In the genomic region with DNA sequence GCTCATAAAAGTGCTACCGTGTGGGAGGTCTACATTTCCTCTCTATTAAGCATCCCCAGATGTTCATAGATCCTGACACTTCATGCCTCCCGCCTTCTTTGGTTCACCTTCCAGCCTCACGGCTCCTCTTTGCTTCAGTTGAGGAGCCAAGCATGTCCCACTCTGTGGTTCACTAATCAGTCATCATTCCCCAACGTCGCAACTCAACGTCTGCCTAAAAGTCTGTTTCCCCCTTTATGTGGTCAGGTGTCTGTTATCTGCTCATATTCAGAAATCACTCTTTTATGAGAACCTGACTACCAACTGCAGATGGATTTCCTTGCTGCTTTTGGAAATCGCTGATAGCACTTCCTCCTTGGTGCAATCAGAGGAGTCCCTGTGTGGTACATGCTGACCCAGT, we compare ENCODE assay signal across 23 cellular contexts.
DNase-seq lines count a peak whose midpoint lies in the region; ATAC-seq, FAIRE-seq and TF ChIP-seq lines count a peak whose summit lies in the region.
"Had no signal": no experiment of that assay in that cellular context is flagged by ENCODE, and none has a peak within 500 bp of the region (broad histone marks: within the 10 kb centered on the region; RNA-seq: fewer than 3 reads in every experiment).

No MANE protein-coding gene starts in this region.

- DNase-seq in CMK (ENCODE audit: low read depth) (peak; percentile 18), H1 (ENCODE audit: low read depth in 1 of 2, low spot score in 2 of 2) (no peak), sciatic nerve (ENCODE audit: low spot score) (no peak), right atrium auricular region (ENCODE audit: low spot score) (no peak), Right ventricle myocardium superior (no peak), RKO (ENCODE audit: low spot score) (no peak)
- DNase-seq: CD4-positive, alpha-beta T cell; COR-L47; DMS53; Karpas-422; NCI-H1092 treated with DMSO at 0.1 percent for 48 hours; NCI-H1436 treated with DMSO at 0.1 percent for 48 hours; NCI-H187 treated with DMSO at 0.1 percent for 48 hours; NCI-H2171 treated with DMSO at 0.1 percent for 48 hours; NCI-H345; NCI-H524; NCI-H774 had no signal

- no peak overlapping the region for H2BK20ac ChIP-seq in H1 (ENCODE audit: low read length)

- H3K27ac ChIP-seq in KOPT-K1 (ENCODE audit: low read depth, low read length, poor library complexity, severe bottlenecking) = peak overlapping the region; percentile 94
- H3K27ac ChIP-seq in H1 (ENCODE audit: low read depth, low read length) = no peak overlapping the region
- no peak overlapping the region for H3K27ac ChIP-seq in right atrium auricular region

- no peaks in the 10 kb centered on the region for H4K20me1 ChIP-seq in H1 (replicated peaks in 1 of 2; ENCODE audit: control insufficient read depth in 1 of 2, insufficient read depth in 2 of 2, low read length in 2 of 2)

- H3K36me3 ChIP-seq in KOPT-K1 (ENCODE audit: insufficient read depth, low read length) = no peaks in the 10 kb centered on the region
- no peaks in the 10 kb centered on the region for H3K36me3 ChIP-seq in H1 (ENCODE audit: control insufficient read depth in 2 of 4, insufficient read depth in 4 of 4, low read length in 3 of 4)
- no peaks in the 10 kb centered on the region for H3K36me3 ChIP-seq in right atrium auricular region
- H3K36me3 ChIP-seq: HAP-1 had no signal

- peak; percentile 67 for ATAC-seq in sciatic nerve
- ATAC-seq in Right ventricle myocardium superior (ENCODE audit: poor library complexity) = no peak
- ATAC-seq: GM12878, GM23338, Right ventricle myocardium inferior had no signal

- CTCF ChIA-PET in H1 (lab: Charles Lee; ENCODE audit: partially characterized antibody) = interaction anchor here (0.7 to 2.1 kb wide), 8 partner anchors 17 to 495 kb away, joined by 3 to 8 read pairs (median 4); no protein-coding TSS in a partner anchor

- no peak for TF ChIP-seq POLR2A in H1 (IDR thresholded peaks at IDR 0.05; ENCODE audit: control extremely low read depth in 1 of 2, low read depth in 2 of 2, low read length in 2 of 2)

- no peak for TF ChIP-seq EP300 in H1 (IDR thresholded peaks at IDR 0.05; ENCODE audit: borderline replicate concordance in 1 of 2, low read depth in 2 of 2, low read length in 2 of 2)

- H4K8ac ChIP-seq in H1 (ENCODE audit: extremely low read depth, insufficient read depth, low read length) = no peak overlapping the region

- H3K9me3 ChIP-seq in KOPT-K1 (ENCODE audit: insufficient read depth, low read length, poor library complexity, severe bottlenecking) (no peaks in the 10 kb centered on the region), H1 (ENCODE audit: insufficient read depth in 2 of 2, low read depth in 1 of 2, low read length in 1 of 2) (no peaks in the 10 kb centered on the region), right atrium auricular region (no peaks in the 10 kb centered on the region)
- H3K9me3 ChIP-seq: HAP-1 had no signal

- no peak for TF ChIP-seq CTCF in H1 (IDR thresholded peaks at IDR 0.05; ENCODE audit: control extremely low read depth in 1 of 3, insufficient read depth in 1 of 3, low read depth in 1 of 3, low read length in 3 of 3)
- no peak for TF ChIP-seq CTCF in right atrium auricular region (IDR thresholded peaks at IDR 0.05)

- H3K4me3 ChIP-seq in H1 (ENCODE audit: extremely low read depth in 1 of 4, insufficient read depth in 2 of 4, low read depth in 3 of 4, low read length in 4 of 4) (no peak overlapping the region), right atrium auricular region (no peak overlapping the region)
- H3K4me3 ChIP-seq: GM12878, GM23338, HAP-1 had no signal

- no peak overlapping the region for H3K4me2 ChIP-seq in H1 (ENCODE audit: insufficient read depth in 1 of 2, low read depth in 2 of 2, low read length in 2 of 2)
- H3K4me2 ChIP-seq: GM23338 had no signal

- H3K4ac ChIP-seq in H1 (replicated peaks; ENCODE audit: insufficient read length, low read depth, low read length) = no peak overlapping the region

- H3K9ac ChIP-seq in H1 (replicated peaks in 1 of 4; ENCODE audit: extremely low read depth in 1 of 4, low read depth in 3 of 4, low read length in 3 of 4) = no peak overlapping the region

- 82% methylated on average over 7 of the region's 7 CpGs; no CpG with 5 or more reads in 1 of the 2 experiments for WGBS in H1 (ENCODE audit: extremely low coverage in 1 of 2, insufficient coverage in 1 of 2, insufficient read length in 1 of 2, insufficient replicate concordance in 2 of 2, low coverage in 1 of 2, low lambda C conversion rate in 2 of 2, missing lambda C conversion rate in 1 of 2), 2 experiments

- H2AK5ac ChIP-seq in H1 (ENCODE audit: low read depth, low read length) = no peak overlapping the region

- POLR2A ChIA-PET in H1 (lab: Charles Lee; ENCODE audit: partially characterized antibody) = no interaction called here

- no peak overlapping the region for H2BK5ac ChIP-seq in H1 (ENCODE audit: low read depth, low read length)

- TF ChIP-seq RAD21 in H1 (IDR thresholded peaks at IDR 0.05 in 1 of 2, conservative IDR thresholded peaks at IDR 0.05 in 1 of 2; ENCODE audit: low read depth in 2 of 2, low read length in 2 of 2) = no peak

- intact Hi-C loops in sciatic nerve (cut with DNase I) = no loop called here
- intact Hi-C loops in Right ventricle myocardium superior (cut with DNase I) = loop anchor here (5.0 kb wide), 1 partner anchor 50 kb away; no protein-coding TSS in a partner anchor

- no peak overlapping the region for H3K14ac ChIP-seq in H1 (ENCODE audit: insufficient read length)

- no peaks in the 10 kb centered on the region for H3K79me1 ChIP-seq in H1 (ENCODE audit: low read depth, low read length)

- H3K27me3 ChIP-seq in H1 (replicated peaks in 1 of 4; ENCODE audit: control insufficient read depth in 3 of 4, extremely low read depth in 1 of 4, insufficient read depth in 3 of 4, low read length in 3 of 4) (no peaks in the 10 kb centered on the region), right atrium auricular region (no peaks in the 10 kb centered on the region)

- no peak overlapping the region for H3K18ac ChIP-seq in H1 (ENCODE audit: extremely low read depth, low read length)

- no peak overlapping the region for H2AFZ ChIP-seq in H1 (ENCODE audit: low read length)
- H2AFZ ChIP-seq: GM23338 had no signal

- peak overlapping the region; percentile 2; the same call in 1 of the 2 replicates for H2BK12ac ChIP-seq in H1 (ENCODE audit: low read depth, low read length)

- H2BK15ac ChIP-seq in H1 (ENCODE audit: low read length) = no peak overlapping the region

- H2BK120ac ChIP-seq in H1 (replicated peaks; ENCODE audit: low read depth, low read length) = no peak overlapping the region

- H3K56ac ChIP-seq in H1 (replicated peaks; ENCODE audit: insufficient read length, low read depth, low read length) = no peak overlapping the region

- H4K5ac ChIP-seq in H1 (ENCODE audit: insufficient read length, low read depth, low read length) = no peak overlapping the region

- no peak overlapping the region for H3K23ac ChIP-seq in H1 (ENCODE audit: insufficient read length)

- peaks cover 0 to 10% (median 4%) of the 10 kb centered on the region in 4 experiments; a peak in 5 of 7 replicates for H3K4me1 ChIP-seq in H1 (replicated peaks in 1 of 4; ENCODE audit: control insufficient read depth in 3 of 4, insufficient read depth in 4 of 4, low read length in 3 of 4)
- peaks cover 0 to 15% of the 10 kb centered on the region in 2 donors for H3K4me1 ChIP-seq in right atrium auricular region
- H3K4me1 ChIP-seq: HAP-1 had no signal

- no peaks in the 10 kb centered on the region for H3K79me2 ChIP-seq in H1 (ENCODE audit: control insufficient read depth in 1 of 2, insufficient read depth in 2 of 2, low read length in 2 of 2)

- H4K91ac ChIP-seq in H1 (replicated peaks; ENCODE audit: insufficient read length, low read length) = no peak overlapping the region

- no peak for FAIRE-seq in H1 (lab: Jason Lieb, UNC)
- FAIRE-seq: G401.6, GM12878 had no signal

- H3K23me2 ChIP-seq in H1 (ENCODE audit: low read depth, low read length) = no peaks in the 10 kb centered on the region

TF ChIP-seq in H1, 55 proteins besides CTCF, POLR2A, EP300 and RAD21:
- TF ChIP-seq BRCA1 (IDR thresholded peaks at IDR 0.05; ENCODE audit: low read depth, low read length) (no peak), SIX5 (IDR thresholded peaks at IDR 0.05; ENCODE audit: low read depth, low read length) (no peak), ZNF274 (IDR thresholded peaks at IDR 0.05; ENCODE audit: borderline replicate concordance, extremely low read depth, low read length) (no peak), JUN (IDR thresholded peaks at IDR 0.05; ENCODE audit: low read depth, low read length) (no peak), RFX5 (IDR thresholded peaks at IDR 0.05; ENCODE audit: borderline replicate concordance, low read depth, low read length) (no peak), GTF2F1 (IDR thresholded peaks at IDR 0.05; ENCODE audit: borderline replicate concordance, low read depth, low read length) (no peak), RNF2 (IDR thresholded peaks at IDR 0.05; ENCODE audit: borderline replicate concordance, low read depth, low read length, missing control alignments, poor library complexity, severe bottlenecking) (no peak)
